35 cellular contexts compared by ENCODE assay signal in genomic region chr4:149870008-149870407, GRCh38. TPM values are rescaled to one million over a fixed set of nuclear protein-coding genes. Genes with fewer than 3 reads are reported as not detected.
"Had no signal": no experiment of that assay in that cellular context is flagged by ENCODE, and none has a peak within 500 bp of the region (broad histone marks: within the 10 kb centered on the region; RNA-seq: fewer than 3 reads in every experiment).

No MANE protein-coding gene starts in this region.

- H2AFZ ChIP-seq: parathyroid adenoma had no signal

- H3K27me3 ChIP-seq: neural progenitor cell, ovary, right lobe of liver, sigmoid colon, spleen, suprapubic skin, testis, tibial artery, transverse colon, upper lobe of left lung, vagina had no signal

- H3K27ac ChIP-seq: neural progenitor cell, ovary, parathyroid adenoma, psoas muscle, right lobe of liver, sigmoid colon, skin epidermis, spleen, suprapubic skin, testis, tibial artery, transverse colon, upper lobe of left lung, vagina had no signal

- H3K9ac ChIP-seq: neural progenitor cell, parathyroid adenoma had no signal

- H3K36me3 ChIP-seq: neural progenitor cell, ovary, right lobe of liver, sigmoid colon, spleen, suprapubic skin, tibial artery, transverse colon, upper lobe of left lung, vagina had no signal

- H3K79me2 ChIP-seq: parathyroid adenoma had no signal

- H3K4me2 ChIP-seq: neural progenitor cell, smooth muscle cell had no signal

- H3K9me3 ChIP-seq: ovary, psoas muscle, right lobe of liver, sigmoid colon, suprapubic skin, testis, tibial artery, transverse colon, upper lobe of left lung, vagina had no signal

- H3K4me1 ChIP-seq: parathyroid adenoma, psoas muscle, right lobe of liver, sigmoid colon, spleen, suprapubic skin, testis, tibial artery, transverse colon, upper lobe of left lung, vagina had no signal

- DNase-seq: naive B cell; naive thymus-derived CD8-positive, alpha-beta T cell; nephron progenitor cell; occipital lobe; ovary; posterior cingulate gyrus; psoas muscle; right cardiac atrium; right lobe of liver; sigmoid colon; spleen; stimulated activated CD4-positive, alpha-beta T cell treated with anti-CD3 and anti-CD28 coated beads, Interleukin-12 subunit alpha, Interleukin-12 subunit beta, amount 100 ng/mL, for 4 hours; stimulated activated CD4-positive, alpha-beta T cell treated with anti-CD3 and anti-CD28 coated beads, Interleukin-1b, Interleukin-23, amount 100 ng/mL, for 48 hours; stimulated activated CD4-positive, alpha-beta T cell treated with anti-CD3 and anti-CD28 coated beads, Interleukin-4, amount 100 ng/mL, for 1 hour; stimulated activated CD4-positive, alpha-beta T cell treated with anti-CD3 and anti-CD28 coated beads, Interleukin-4, amount 100 ng/mL, for 4 hours; stimulated activated CD8-positive, alpha-beta memory T cell treated with anti-CD3 and anti-CD28 coated beads, Interleukin-4, amount 100 ng/mL, for 48 hours; stimulated activated naive CD4-positive, alpha-beta T cell; stimulated activated naive CD8-positive, alpha-beta T cell treated with anti-CD3 and anti-CD28 coated beads, Interleukin-15, amount 100 ng/mL, for 72 hours; stimulated activated naive CD8-positive, alpha-beta T cell treated with anti-CD3 and anti-CD28 coated beads, Interleukin-15, Interleukin-2, amounts not matched to agents 100 U/mL and 50 U/mL, for 24 hours; substantia nigra; testis; tibial artery; transverse colon; upper lobe of left lung had no signal

- H3K4me3 ChIP-seq: neural progenitor cell, ovary, psoas muscle, right lobe of liver, sigmoid colon, skin epidermis, smooth muscle cell, spleen, suprapubic skin, testis, tibial artery, transverse colon, upper lobe of left lung, vagina had no signal

RNA-seq across cellular contexts. Expression of gene IQCM, which starts 54.4 kb away (rescaled TPM):
- total RNA-seq: naive thymus-derived CD8-positive, alpha-beta T cell; natural killer cell treated with Interleukin-12 subunit alpha and Interleukin-12 subunit beta and Interleukin-15 and Interleukin-18, amount 100 ng/mL, for 72 hours; occipital lobe; osteoblast; ovary; progenitor cell of endocrine pancreas; renal cortical epithelial cell; right cardiac atrium; right lobe of liver; sigmoid colon; smooth muscle cell; spleen; suprapubic skin; upper lobe of left lung; ureter; vagina had no signal
- polyA plus RNA-seq: naive thymus-derived CD8-positive, alpha-beta T cell; ovary; psoas muscle; right cardiac atrium; smooth muscle cell; spleen had no signal
